In the genomic region with DNA sequence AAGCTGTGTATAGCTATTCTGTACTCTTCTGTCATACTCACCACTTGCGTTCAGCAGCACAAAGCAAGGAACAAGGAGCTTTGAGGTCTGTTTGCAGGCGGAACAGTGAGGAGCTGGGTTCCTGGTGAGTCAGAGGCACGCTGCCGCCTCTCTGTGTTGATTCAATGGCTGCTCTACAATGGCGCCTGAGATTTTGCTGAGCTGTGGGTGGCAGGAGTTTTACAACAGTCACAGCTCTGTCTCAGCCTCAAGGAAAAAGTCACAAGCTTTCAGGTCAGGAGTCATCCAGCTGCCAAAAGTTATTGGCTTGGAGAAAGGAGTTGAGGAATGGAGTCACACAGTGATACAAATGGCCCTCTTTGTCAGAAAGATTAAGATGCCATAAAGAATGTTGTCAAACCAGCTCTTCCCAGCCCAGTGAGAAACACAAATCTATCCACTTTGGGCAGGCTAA, we compare ENCODE assay signal across 13 cellular contexts.
DNase-seq lines count a peak whose midpoint lies in the region; FAIRE-seq and TF ChIP-seq lines count a peak whose summit lies in the region.
"Had no signal": no experiment of that assay in that cellular context is flagged by ENCODE, and none has a peak within 500 bp of the region (broad histone marks: within the 10 kb centered on the region; RNA-seq: fewer than 3 reads in every experiment).

No MANE protein-coding gene starts in this region.

- dilution Hi-C loops in endothelial cell of umbilical vein (cut with MboI; ENCODE audit: extremely low pct_ligation_motif_present, low sequenced_read_pairs): no loop called here

- H3K4me2 ChIP-seq in PC-9: peak overlapping the region; percentile 60
- no peak overlapping the region for H3K4me2 ChIP-seq in endothelial cell of umbilical vein (ENCODE audit: insufficient read depth, low read length)
- no peak overlapping the region for H3K4me2 ChIP-seq in MM.1S (ENCODE audit: low read depth, low read length)

- H3K9me3 Mint-ChIP-seq in Caco-2 (ENCODE audit: unreplicated experiment) (no peaks in the 10 kb centered on the region), nephron progenitor cell (no peaks in the 10 kb centered on the region)
- H3K9me3 Mint-ChIP-seq: activated T-cell treated with anti-CD3 and anti-CD28 coated beads, Interleukin-2, amount 50 U/mL, for 4 hours; immature natural killer cell had no signal

- POLR2A ChIA-PET in Caco-2 (lab: Charles Lee) (no interaction called here), PC-9 (lab: Charles Lee; ENCODE audit: unreplicated experiment) (interaction anchor here (0.6 to 0.9 kb wide), 5 partner anchors 40 to 380 kb away, joined by 4 to 15 read pairs (median 5); no protein-coding TSS in a partner anchor), endothelial cell of umbilical vein (lab: Charles Lee) (no interaction called here), HEK293T (lab: Yijun Ruan, JAX) (no interaction called here)

- CTCF ChIA-PET in Caco-2 (lab: Charles Lee): interaction anchor here (0.8 kb wide), 2 partner anchors 53 to 282 kb away, joined by 3 read pairs; no protein-coding TSS in a partner anchor
- CTCF ChIA-PET in PC-9 (lab: Charles Lee): interaction anchor here (0.8 kb wide), 1 partner anchor 681 kb away, joined by 3 read pairs; no protein-coding TSS in a partner anchor
- CTCF ChIA-PET in endothelial cell of umbilical vein (lab: Charles Lee): interaction anchor here (1.0 to 8.9 kb wide), 5 partner anchors 10 to 305 kb away, joined by 3 to 155 read pairs (median 4); no protein-coding TSS in a partner anchor
- CTCF ChIA-PET in HEK293T (lab: Yijun Ruan, JAX): interaction anchor here (0.7 kb wide), 1 partner anchor 282 kb away, joined by 3 read pairs; no protein-coding TSS in a partner anchor

- H3K27ac ChIP-seq in PC-9: peak overlapping the region; percentile 74
- H3K27ac ChIP-seq in endothelial cell of umbilical vein (ENCODE audit: insufficient read depth, low read depth, low read length): no peak overlapping the region
- no peak overlapping the region for H3K27ac ChIP-seq in MM.1S (ENCODE audit: low read length)

- FAIRE-seq in endothelial cell of umbilical vein (lab: Jason Lieb, UNC): peak; percentile 28
- FAIRE-seq: GM12878 had no signal

- H3K79me2 ChIP-seq in PC-9 (ENCODE audit: low read depth) (no peaks in the 10 kb centered on the region), endothelial cell of umbilical vein (ENCODE audit: control insufficient read depth, insufficient read depth, low read length) (no peaks in the 10 kb centered on the region), MM.1S (ENCODE audit: low read length) (no peaks in the 10 kb centered on the region)

- H3K4me3 Mint-ChIP-seq in Caco-2 (ENCODE audit: unreplicated experiment) (peak overlapping the region; percentile 58), nephron progenitor cell (peak overlapping the region; percentile 60)
- H3K4me3 Mint-ChIP-seq: activated T-cell treated with anti-CD3 and anti-CD28 coated beads, Interleukin-2, amount 50 U/mL, for 4 hours; immature natural killer cell had no signal

- no peak for TF ChIP-seq POLR2A in endothelial cell of umbilical vein (IDR thresholded peaks at IDR 0.05; ENCODE audit: low read depth, low read length)

- BruUV-seq in Caco-2 (replicated peaks; lab: Mats Ljungman, UMichigan) (no TSS peak), PC-9 (replicated peaks; lab: Mats Ljungman, UMichigan) (no TSS peak), endothelial cell of umbilical vein (replicated peaks; lab: Mats Ljungman, UMichigan) (no TSS peak)

- no peaks in the 10 kb centered on the region for H3K9me2 ChIP-seq in PC-9 (ENCODE audit: insufficient read depth)
- H3K9me2 ChIP-seq in MM.1S (replicated peaks; ENCODE audit: insufficient read depth, low read length): no peaks in the 10 kb centered on the region

- TF ChIP-seq CTCF in Caco-2 (IDR thresholded peaks at IDR 0.05; ENCODE audit: insufficient read depth in 1 of 2, low read depth in 1 of 2, low read length in 1 of 2, severe bottlenecking in 1 of 2, unreplicated experiment in 1 of 2) (no peak), PC-9 (conservative IDR thresholded peaks at IDR 0.05) (no peak), endothelial cell of umbilical vein (IDR thresholded peaks at IDR 0.05; ENCODE audit: extremely low read depth in 1 of 2, insufficient read depth in 1 of 2, low read depth in 1 of 2, low read length in 2 of 2) (no peak), nephron progenitor cell (IDR thresholded peaks at IDR 0.05) (no peak), MM.1S (IDR thresholded peaks at IDR 0.05; ENCODE audit: low read length) (no peak)

- DNase-seq in Caco-2 (peak; percentile 27 to 46), PC-9 (peak; percentile 72 to 87), endothelial cell of umbilical vein (ENCODE audit: low read depth, low spot score) (no peak), nephron progenitor cell (peak; percentile 25), NCI-H345 (lab: John Stamatoyannopoulos, UW) (no peak), MM.1S (no peak), NOMO-1 treated with DMSO at 0.1 percent for 48 hours (lab: John Stamatoyannopoulos, UW; ENCODE audit: unreplicated experiment) (no peak), HEK293T (ENCODE audit: extremely low spot score) (no peak)
- DNase-seq: activated CD4-positive, CD25-positive, alpha-beta regulatory T cell treated with anti-CD3 and anti-CD28 coated beads, Interleukin-2, amount 50 U/mL, for 72 hours; activated T-cell treated with anti-CD3 and anti-CD28 coated beads, Interleukin-2, amount 50 U/mL, for 4 hours; immature natural killer cell; NCI-H2029 treated with DMSO at 0.1 percent for 48 hours had no signal

- intact Hi-C loops in Caco-2 (cut with micrococcal nuclease; ENCODE audit: unreplicated experiment): loop anchor here (2.0 kb wide), 1 partner anchor 52 kb away; no protein-coding TSS in a partner anchor
- intact Hi-C loops in PC-9 (cut with micrococcal nuclease; ENCODE audit: unreplicated experiment): loop anchor here (2.0 to 10.0 kb wide), 4 partner anchors 28 to 674 kb away; partner anchors contain the start of gene TIPARP
- intact Hi-C loops in endothelial cell of umbilical vein (cut with micrococcal nuclease): no loop called here

- H3K4me1 ChIP-seq in Caco-2 (peaks cover 17% of the 10 kb centered on the region), PC-9 (replicated peaks; ENCODE audit: insufficient read depth) (peaks cover 22% of the 10 kb centered on the region), endothelial cell of umbilical vein (ENCODE audit: control insufficient read depth, extremely low read depth, insufficient read depth, low read length) (peaks cover 5% of the 10 kb centered on the region), MM.1S (ENCODE audit: low read length) (no peaks in the 10 kb centered on the region)

- H3K9me3 ChIP-seq in Caco-2 (no peaks in the 10 kb centered on the region), PC-9 (ENCODE audit: insufficient read depth, low read depth) (no peaks in the 10 kb centered on the region; the same call in 1 of the 2 replicates), endothelial cell of umbilical vein (replicated peaks; ENCODE audit: control insufficient read depth, insufficient read depth, low read length) (no peaks in the 10 kb centered on the region), MM.1S (replicated peaks; ENCODE audit: insufficient read depth, low read length) (no peaks in the 10 kb centered on the region)

- H3K27ac Mint-ChIP-seq in Caco-2 (ENCODE audit: unreplicated experiment) (peak overlapping the region; percentile 87), nephron progenitor cell (peak overlapping the region; percentile 83)
- H3K27ac Mint-ChIP-seq: immature natural killer cell had no signal

- peaks cover 14% of the 10 kb centered on the region for H3F3A ChIP-seq in PC-9 (ENCODE audit: insufficient read depth, low read depth)
- H3F3A ChIP-seq in MM.1S (ENCODE audit: insufficient read depth, low read length): no peaks in the 10 kb centered on the region

- no peaks in the 10 kb centered on the region for H3K27me3 ChIP-seq in Caco-2 (replicated peaks; ENCODE audit: control insufficient read depth, insufficient read depth, low read length)
- H3K27me3 ChIP-seq in PC-9 (ENCODE audit: insufficient read depth, low read depth): no peaks in the 10 kb centered on the region
- H3K27me3 ChIP-seq in endothelial cell of umbilical vein (ENCODE audit: control insufficient read depth in 2 of 2, insufficient read depth in 2 of 2, low read length in 2 of 2): no peaks in the 10 kb centered on the region
- no peaks in the 10 kb centered on the region for H3K27me3 ChIP-seq in MM.1S (replicated peaks; ENCODE audit: insufficient read depth, low read length)

- H3K9me1 ChIP-seq in endothelial cell of umbilical vein (replicated peaks; ENCODE audit: control insufficient read depth, extremely low read depth, insufficient read depth, low read length): no peaks in the 10 kb centered on the region

- H3K4me3 ChIP-seq in Caco-2 (ENCODE audit: low read depth, low read length) (no peak overlapping the region), PC-9 (peak overlapping the region; percentile 38; the same call in 1 of the 2 replicates), endothelial cell of umbilical vein (replicated peaks in 1 of 3; ENCODE audit: insufficient read depth in 1 of 3, low read depth in 1 of 3, low read length in 3 of 3) (no peak overlapping the region), MM.1S (ENCODE audit: low read length) (no peak overlapping the region)
- H3K4me3 ChIP-seq: GM12878 had no signal

- H3K4me1 Mint-ChIP-seq in Caco-2 (ENCODE audit: low read depth, unreplicated experiment) (peaks cover 6% of the 10 kb centered on the region), nephron progenitor cell (peaks cover 27% of the 10 kb centered on the region)
- H3K4me1 Mint-ChIP-seq: immature natural killer cell had no signal

- peaks cover 6% of the 10 kb centered on the region for H3K36me3 Mint-ChIP-seq in Caco-2 (ENCODE audit: insufficient read depth, unreplicated experiment)
- no peaks in the 10 kb centered on the region for H3K36me3 Mint-ChIP-seq in nephron progenitor cell (ENCODE audit: low read depth)
- H3K36me3 Mint-ChIP-seq: immature natural killer cell had no signal

- H4K20me1 ChIP-seq in PC-9 (ENCODE audit: insufficient read depth) (no peaks in the 10 kb centered on the region), endothelial cell of umbilical vein (replicated peaks; ENCODE audit: control insufficient read depth, extremely low read depth, insufficient read depth, low read length) (no peaks in the 10 kb centered on the region), MM.1S (ENCODE audit: insufficient read depth, low read length) (no peaks in the 10 kb centered on the region)

- peak overlapping the region; percentile 80 for H2AFZ ChIP-seq in PC-9
- no peak overlapping the region for H2AFZ ChIP-seq in endothelial cell of umbilical vein (ENCODE audit: low read depth, low read length)
- H2AFZ ChIP-seq in MM.1S (ENCODE audit: low read length): no peak overlapping the region

- H3K27me3 Mint-ChIP-seq in Caco-2 (ENCODE audit: insufficient read depth, unreplicated experiment): peaks cover under 1% of the 10 kb centered on the region
- peaks cover 8% of the 10 kb centered on the region for H3K27me3 Mint-ChIP-seq in nephron progenitor cell (ENCODE audit: low read depth, poor library complexity)

- H3K9ac ChIP-seq in endothelial cell of umbilical vein (replicated peaks; ENCODE audit: extremely low read depth, insufficient read depth, low read length) (no peak overlapping the region), MM.1S (ENCODE audit: low read length) (no peak overlapping the region)

- H3K36me3 ChIP-seq in Caco-2 (ENCODE audit: control insufficient read depth, insufficient read depth, low read length) (no peaks in the 10 kb centered on the region), PC-9 (ENCODE audit: low read depth) (no peaks in the 10 kb centered on the region), endothelial cell of umbilical vein (ENCODE audit: control insufficient read depth in 2 of 2, extremely low read depth in 1 of 2, insufficient read depth in 2 of 2, low read length in 2 of 2) (no peaks in the 10 kb centered on the region), MM.1S (replicated peaks; ENCODE audit: insufficient read depth, low read length) (no peaks in the 10 kb centered on the region)

Comparison
In these comparisons a context has a peak if more than half of its experiments do, and no peak if none do; other contexts are left out.
1. DNase-seq: peak in Caco-2 (2 of 2), PC-9 (2 of 2) and nephron progenitor cell (single experiment); none in endothelial cell of umbilical vein (single experiment), NCI-H345 (single experiment), MM.1S (single experiment), NOMO-1 treated with DMSO at 0.1 percent for 48 hours (single experiment) and HEK293T (single experiment).